Comparison of ENCODE assay signal across 13 cellular contexts in the genomic region with DNA sequence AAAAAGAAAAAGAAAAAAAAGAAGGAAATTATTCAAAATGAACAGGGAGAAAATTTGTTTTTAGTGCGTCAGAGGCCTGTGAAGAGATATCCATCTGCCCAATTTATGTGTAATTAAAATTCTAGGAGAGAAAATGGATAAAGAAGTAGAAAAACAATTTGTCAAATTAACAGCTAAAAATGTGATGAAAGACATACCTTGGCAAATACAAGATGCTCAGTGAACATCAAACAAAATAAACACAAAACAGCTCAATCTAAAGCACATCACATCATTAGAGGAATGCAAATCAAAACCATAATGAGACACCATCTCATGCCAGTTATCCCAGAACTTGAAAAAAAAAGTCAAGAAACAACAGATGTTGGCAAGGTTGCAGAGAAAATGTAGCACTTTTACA.
"Had no signal": no experiment of that assay in that cellular context is flagged by ENCODE, and none has a peak within 500 bp of the region (broad histone marks: within the 10 kb centered on the region; RNA-seq: fewer than 3 reads in every experiment).

No MANE protein-coding gene starts in this region.

- H3K36me3 ChIP-seq: colonic mucosa, esophagus muscularis mucosa, esophagus squamous epithelium, gastrocnemius medialis, gastroesophageal sphincter, heart left ventricle, heart right ventricle had no signal

- ATAC-seq: effector memory CD8-positive, alpha-beta T cell; esophagus mucosa; foreskin keratinocyte; gastrocnemius medialis; gastroesophageal sphincter; heart left ventricle; heart right ventricle had no signal

- H3K4me3 ChIP-seq: colonic mucosa, coronary artery, dorsolateral prefrontal cortex, esophagus muscularis mucosa, esophagus squamous epithelium, gastrocnemius medialis, gastroesophageal sphincter, heart left ventricle, heart right ventricle had no signal

- H3K4me1 ChIP-seq: colonic mucosa, esophagus muscularis mucosa, esophagus squamous epithelium, foreskin keratinocyte, gastrocnemius medialis, gastroesophageal sphincter, heart left ventricle, heart right ventricle had no signal

- H3K9me3 ChIP-seq: colonic mucosa, gastrocnemius medialis had no signal

- H3K27ac ChIP-seq: colonic mucosa, coronary artery, dorsolateral prefrontal cortex, epithelial cell of prostate, esophagus muscularis mucosa, esophagus squamous epithelium, foreskin keratinocyte, gastrocnemius medialis, gastroesophageal sphincter, heart left ventricle, heart right ventricle had no signal
